ENCODE assay signal across 1 cellular context in genomic region chr19:2273356-2274184, GRCh38.
TF ChIP-seq lines count a peak whose summit lies in the region.

No MANE protein-coding gene starts in this region.

TF ChIP-seq in HepG2, 621 proteins besides CTCF, POLR2A, EP300 and RAD21 (continued from another document and continues in another):
- TF ChIP-seq KDM5B (CRISPR knock-in tag; IDR thresholded peaks at IDR 0.05; ENCODE audit: borderline replicate concordance), result peak; percentile 84
- no peak for TF ChIP-seq NFE2L2 (IDR thresholded peaks at IDR 0.05; ENCODE audit: low read length)
- no peak for TF ChIP-seq SRSF1 (optimal IDR thresholded peaks at IDR 0.05; ENCODE audit: low read depth, low read length)
- no peak for TF ChIP-seq GRHL1 (CRISPR knock-in tag; conservative IDR thresholded peaks at IDR 0.05)
- peak; percentile 45; the same call in 1 of the 2 replicates for TF ChIP-seq ZNF770 (CRISPR knock-in tag; IDR thresholded peaks at IDR 0.05)
- TF ChIP-seq HDAC2 (CRISPR knock-in tag; IDR thresholded peaks at IDR 0.05), result 0 out of 2 replicates have a peak, but pooled peaks have one; percentile 22
- TF ChIP-seq PAF1 (CRISPR knock-in tag; IDR thresholded peaks at IDR 0.05), result peak; percentile 96
- TF ChIP-seq FOSL2 (CRISPR knock-in tag; IDR thresholded peaks at IDR 0.05), result peak; percentile 54; the same call in 1 of the 2 replicates
- peak; percentile 89 for TF ChIP-seq HOXA3 (CRISPR knock-in tag; IDR thresholded peaks at IDR 0.05)
- peak; percentile 32; the same call in 1 of the 2 replicates for TF ChIP-seq ZNF710 (CRISPR knock-in tag; IDR thresholded peaks at IDR 0.05; ENCODE audit: borderline replicate concordance)
- no peak for TF ChIP-seq MTF1 (CRISPR knock-in tag; IDR thresholded peaks at IDR 0.05)
- TF ChIP-seq SNAPC4 (CRISPR knock-in tag; IDR thresholded peaks at IDR 0.05), result no peak; the same call in 1 of the 2 replicates
- TF ChIP-seq PITX1 (CRISPR knock-in tag; IDR thresholded peaks at IDR 0.05), result 0 out of 2 replicates have a peak, but pooled peaks have one; percentile 11
- no peak for TF ChIP-seq ZKSCAN8 (CRISPR knock-in tag; IDR thresholded peaks at IDR 0.05; ENCODE audit: borderline replicate concordance)
- TF ChIP-seq NR2F2 (IDR thresholded peaks at IDR 0.05; ENCODE audit: borderline replicate concordance, low read depth), result peak; percentile 36; the same call in 1 of the 2 replicates
- TF ChIP-seq ZNF792 (CRISPR knock-in tag; IDR thresholded peaks at IDR 0.05), result 0 out of 2 replicates have a peak, but pooled peaks have one; percentile 7
- TF ChIP-seq ZNF749 (CRISPR knock-in tag; IDR thresholded peaks at IDR 0.05; ENCODE audit: borderline replicate concordance), result peak; percentile 82; the same call in 1 of the 2 replicates
- no peak for TF ChIP-seq RFX1 (IDR thresholded peaks at IDR 0.05)
- no peak for TF ChIP-seq FOXK2 (IDR thresholded peaks at IDR 0.05)
- peak; percentile 95 for TF ChIP-seq ZNF687 (CRISPR knock-in tag; IDR thresholded peaks at IDR 0.05)
- TF ChIP-seq RFXAP (CRISPR knock-in tag; IDR thresholded peaks at IDR 0.05; ENCODE audit: borderline replicate concordance), result no peak
- no peak for TF ChIP-seq ZNF543 (CRISPR knock-in tag; IDR thresholded peaks at IDR 0.05)
- no peak for TF ChIP-seq TRIM24 (CRISPR knock-in tag; IDR thresholded peaks at IDR 0.05)
- no peak for TF ChIP-seq ZNF207 (IDR thresholded peaks at IDR 0.05; ENCODE audit: borderline replicate concordance)
- 0 out of 2 replicates have a peak, but pooled peaks have one; percentile 62 for TF ChIP-seq E2F1 (CRISPR knock-in tag; IDR thresholded peaks at IDR 0.05)
- TF ChIP-seq CBX5 (CRISPR knock-in tag; IDR thresholded peaks at IDR 0.05; ENCODE audit: borderline replicate concordance), result no peak
- no peak for TF ChIP-seq BRF2 (CRISPR knock-in tag; IDR thresholded peaks at IDR 0.05)
- peak; percentile 69 for TF ChIP-seq MED1 (CRISPR knock-in tag; IDR thresholded peaks at IDR 0.05)
- peak; percentile 27 for TF ChIP-seq CEBPG (CRISPR knock-in tag; IDR thresholded peaks at IDR 0.05)
- TF ChIP-seq TSC22D2 (CRISPR knock-in tag; IDR thresholded peaks at IDR 0.05; ENCODE audit: borderline replicate concordance), result peak; percentile 50; the same call in 1 of the 2 replicates
- no peak for TF ChIP-seq CENPBD1 (CRISPR knock-in tag; IDR thresholded peaks at IDR 0.05; ENCODE audit: borderline replicate concordance, low read depth)
- 0 out of 2 replicates have a peak, but pooled peaks have one; percentile 48 for TF ChIP-seq ZNF83 (CRISPR knock-in tag; IDR thresholded peaks at IDR 0.05; ENCODE audit: borderline replicate concordance)
- TF ChIP-seq BORCS8-MEF2B (CRISPR knock-in tag; IDR thresholded peaks at IDR 0.05), result no peak
- TF ChIP-seq ZNF607 (CRISPR knock-in tag; IDR thresholded peaks at IDR 0.05; ENCODE audit: borderline replicate concordance), result peak; percentile 35; the same call in 1 of the 2 replicates
- TF ChIP-seq ZNF263 (CRISPR knock-in tag; IDR thresholded peaks at IDR 0.05), result peak; percentile 80
- TF ChIP-seq ZNF33B (CRISPR knock-in tag; IDR thresholded peaks at IDR 0.05), result 0 out of 2 replicates have a peak, but pooled peaks have one; percentile 78
- TF ChIP-seq HES4 (CRISPR knock-in tag; IDR thresholded peaks at IDR 0.05; ENCODE audit: borderline replicate concordance), result 0 out of 2 replicates have a peak, but pooled peaks have one; percentile 77
- TF ChIP-seq ZNF317 (CRISPR knock-in tag; IDR thresholded peaks at IDR 0.05), result peak; percentile 73
- no peak for TF ChIP-seq ZNF251 (CRISPR knock-in tag; IDR thresholded peaks at IDR 0.05)
- no peak for TF ChIP-seq CENPT (CRISPR knock-in tag; IDR thresholded peaks at IDR 0.05; ENCODE audit: low read depth)
- TF ChIP-seq ZNF775 (CRISPR knock-in tag; IDR thresholded peaks at IDR 0.05; ENCODE audit: borderline replicate concordance), result no peak
- TF ChIP-seq TAF1 (CRISPR knock-in tag; IDR thresholded peaks at IDR 0.05), result 0 out of 2 replicates have a peak, but pooled peaks have one; percentile 25
- TF ChIP-seq ZNF121 (CRISPR knock-in tag; IDR thresholded peaks at IDR 0.05), result peak; percentile 56; the same call in 1 of the 2 replicates
- peak; percentile 22; the same call in 1 of the 2 replicates for TF ChIP-seq ZNF414 (CRISPR knock-in tag; IDR thresholded peaks at IDR 0.05)
- peak; percentile 72 for TF ChIP-seq ZNF576 (CRISPR knock-in tag; IDR thresholded peaks at IDR 0.05)
- TF ChIP-seq KAT8 (CRISPR knock-in tag; IDR thresholded peaks at IDR 0.05), result peak; percentile 87
- peak; percentile 60 for TF ChIP-seq ZNF564 (CRISPR knock-in tag; IDR thresholded peaks at IDR 0.05)
